ENCODE assay signal across 2 cellular contexts in the genomic region with DNA sequence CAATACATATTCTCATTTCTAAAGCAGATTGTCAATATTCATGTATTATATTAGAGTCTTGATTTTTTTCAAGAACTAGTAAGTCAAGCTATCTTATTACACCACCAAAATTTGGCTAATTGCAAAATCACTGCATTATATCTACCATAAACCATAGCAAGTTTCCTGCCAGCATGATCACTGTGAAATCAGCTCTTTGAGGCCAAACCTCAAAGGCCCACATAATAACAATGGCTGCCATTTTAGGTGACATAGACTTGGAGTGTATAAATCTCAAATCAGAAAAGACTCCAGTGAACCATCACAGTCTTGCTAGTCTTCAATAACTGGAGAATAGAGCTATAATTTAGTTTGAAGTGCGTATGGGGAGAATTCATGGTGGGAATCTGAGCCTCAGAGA.
TF ChIP-seq lines count a peak whose summit lies in the region.

No MANE protein-coding gene starts in this region.

TF ChIP-seq in GM23338, 12 proteins besides CTCF, POLR2A, EP300 and RAD21 (continued from another document):
- TF ChIP-seq, protein P1, sequence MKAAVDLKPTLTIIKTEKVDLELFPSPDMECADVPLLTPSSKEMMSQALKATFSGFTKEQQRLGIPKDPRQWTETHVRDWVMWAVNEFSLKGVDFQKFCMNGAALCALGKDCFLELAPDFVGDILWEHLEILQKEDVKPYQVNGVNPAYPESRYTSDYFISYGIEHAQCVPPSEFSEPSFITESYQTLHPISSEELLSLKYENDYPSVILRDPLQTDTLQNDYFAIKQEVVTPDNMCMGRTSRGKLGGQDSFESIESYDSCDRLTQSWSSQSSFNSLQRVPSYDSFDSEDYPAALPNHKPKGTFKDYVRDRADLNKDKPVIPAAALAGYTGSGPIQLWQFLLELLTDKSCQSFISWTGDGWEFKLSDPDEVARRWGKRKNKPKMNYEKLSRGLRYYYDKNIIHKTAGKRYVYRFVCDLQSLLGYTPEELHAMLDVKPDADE (IDR thresholded peaks at IDR 0.05) = no peak
- TF ChIP-seq NANOG (IDR thresholded peaks at IDR 0.05; ENCODE audit: borderline replicate concordance) = no peak
- TF ChIP-seq JUNB (IDR thresholded peaks at IDR 0.05; ENCODE audit: unreplicated experiment) = no peak
- TF ChIP-seq, protein P2, sequence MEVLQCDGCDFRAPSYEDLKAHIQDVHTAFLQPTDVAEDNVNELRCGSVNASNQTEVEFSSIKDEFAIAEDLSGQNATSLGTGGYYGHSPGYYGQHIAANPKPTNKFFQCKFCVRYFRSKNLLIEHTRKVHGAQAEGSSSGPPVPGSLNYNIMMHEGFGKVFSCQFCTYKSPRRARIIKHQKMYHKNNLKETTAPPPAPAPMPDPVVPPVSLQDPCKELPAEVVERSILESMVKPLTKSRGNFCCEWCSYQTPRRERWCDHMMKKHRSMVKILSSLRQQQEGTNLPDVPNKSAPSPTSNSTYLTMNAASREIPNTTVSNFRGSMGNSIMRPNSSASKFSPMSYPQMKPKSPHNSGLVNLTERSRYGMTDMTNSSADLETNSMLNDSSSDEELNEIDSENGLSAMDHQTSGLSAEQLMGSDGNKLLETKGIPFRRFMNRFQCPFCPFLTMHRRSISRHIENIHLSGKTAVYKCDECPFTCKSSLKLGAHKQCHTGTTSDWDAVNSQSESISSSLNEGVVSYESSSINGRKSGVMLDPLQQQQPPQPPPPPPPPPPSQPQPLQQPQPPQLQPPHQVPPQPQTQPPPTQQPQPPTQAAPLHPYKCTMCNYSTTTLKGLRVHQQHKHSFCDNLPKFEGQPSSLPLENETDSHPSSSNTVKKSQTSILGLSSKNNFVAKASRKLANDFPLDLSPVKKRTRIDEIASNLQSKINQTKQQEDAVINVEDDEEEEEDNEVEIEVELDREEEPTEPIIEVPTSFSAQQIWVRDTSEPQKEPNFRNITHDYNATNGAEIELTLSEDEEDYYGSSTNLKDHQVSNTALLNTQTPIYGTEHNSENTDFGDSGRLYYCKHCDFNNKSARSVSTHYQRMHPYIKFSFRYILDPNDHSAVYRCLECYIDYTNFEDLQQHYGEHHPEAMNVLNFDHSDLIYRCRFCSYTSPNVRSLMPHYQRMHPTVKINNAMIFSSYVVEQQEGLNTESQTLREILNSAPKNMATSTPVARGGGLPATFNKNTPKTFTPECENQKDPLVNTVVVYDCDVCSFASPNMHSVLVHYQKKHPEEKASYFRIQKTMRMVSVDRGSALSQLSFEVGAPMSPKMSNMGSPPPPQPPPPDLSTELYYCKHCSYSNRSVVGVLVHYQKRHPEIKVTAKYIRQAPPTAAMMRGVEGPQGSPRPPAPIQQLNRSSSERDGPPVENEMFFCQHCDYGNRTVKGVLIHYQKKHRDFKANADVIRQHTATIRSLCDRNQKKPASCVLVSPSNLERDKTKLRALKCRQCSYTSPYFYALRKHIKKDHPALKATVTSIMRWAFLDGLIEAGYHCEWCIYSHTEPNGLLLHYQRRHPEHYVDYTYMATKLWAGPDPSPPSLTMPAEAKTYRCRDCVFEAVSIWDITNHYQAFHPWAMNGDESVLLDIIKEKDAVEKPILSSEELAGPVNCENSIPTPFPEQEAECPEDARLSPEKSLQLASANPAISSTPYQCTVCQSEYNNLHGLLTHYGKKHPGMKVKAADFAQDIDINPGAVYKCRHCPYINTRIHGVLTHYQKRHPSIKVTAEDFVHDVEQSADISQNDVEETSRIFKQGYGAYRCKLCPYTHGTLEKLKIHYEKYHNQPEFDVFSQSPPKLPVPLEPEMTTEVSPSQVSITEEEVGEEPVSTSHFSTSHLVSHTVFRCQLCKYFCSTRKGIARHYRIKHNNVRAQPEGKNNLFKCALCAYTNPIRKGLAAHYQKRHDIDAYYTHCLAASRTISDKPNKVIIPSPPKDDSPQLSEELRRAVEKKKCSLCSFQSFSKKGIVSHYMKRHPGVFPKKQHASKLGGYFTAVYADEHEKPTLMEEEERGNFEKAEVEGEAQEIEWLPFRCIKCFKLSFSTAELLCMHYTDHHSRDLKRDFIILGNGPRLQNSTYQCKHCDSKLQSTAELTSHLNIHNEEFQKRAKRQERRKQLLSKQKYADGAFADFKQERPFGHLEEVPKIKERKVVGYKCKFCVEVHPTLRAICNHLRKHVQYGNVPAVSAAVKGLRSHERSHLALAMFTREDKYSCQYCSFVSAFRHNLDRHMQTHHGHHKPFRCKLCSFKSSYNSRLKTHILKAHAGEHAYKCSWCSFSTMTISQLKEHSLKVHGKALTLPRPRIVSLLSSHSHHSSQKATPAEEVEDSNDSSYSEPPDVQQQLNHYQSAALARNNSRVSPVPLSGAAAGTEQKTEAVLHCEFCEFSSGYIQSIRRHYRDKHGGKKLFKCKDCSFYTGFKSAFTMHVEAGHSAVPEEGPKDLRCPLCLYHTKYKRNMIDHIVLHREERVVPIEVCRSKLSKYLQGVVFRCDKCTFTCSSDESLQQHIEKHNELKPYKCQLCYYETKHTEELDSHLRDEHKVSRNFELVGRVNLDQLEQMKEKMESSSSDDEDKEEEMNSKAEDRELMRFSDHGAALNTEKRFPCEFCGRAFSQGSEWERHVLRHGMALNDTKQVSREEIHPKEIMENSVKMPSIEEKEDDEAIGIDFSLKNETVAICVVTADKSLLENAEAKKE (CRISPR knock-in tag; IDR thresholded peaks at IDR 0.05) = no peak
- TF ChIP-seq, protein P3, sequence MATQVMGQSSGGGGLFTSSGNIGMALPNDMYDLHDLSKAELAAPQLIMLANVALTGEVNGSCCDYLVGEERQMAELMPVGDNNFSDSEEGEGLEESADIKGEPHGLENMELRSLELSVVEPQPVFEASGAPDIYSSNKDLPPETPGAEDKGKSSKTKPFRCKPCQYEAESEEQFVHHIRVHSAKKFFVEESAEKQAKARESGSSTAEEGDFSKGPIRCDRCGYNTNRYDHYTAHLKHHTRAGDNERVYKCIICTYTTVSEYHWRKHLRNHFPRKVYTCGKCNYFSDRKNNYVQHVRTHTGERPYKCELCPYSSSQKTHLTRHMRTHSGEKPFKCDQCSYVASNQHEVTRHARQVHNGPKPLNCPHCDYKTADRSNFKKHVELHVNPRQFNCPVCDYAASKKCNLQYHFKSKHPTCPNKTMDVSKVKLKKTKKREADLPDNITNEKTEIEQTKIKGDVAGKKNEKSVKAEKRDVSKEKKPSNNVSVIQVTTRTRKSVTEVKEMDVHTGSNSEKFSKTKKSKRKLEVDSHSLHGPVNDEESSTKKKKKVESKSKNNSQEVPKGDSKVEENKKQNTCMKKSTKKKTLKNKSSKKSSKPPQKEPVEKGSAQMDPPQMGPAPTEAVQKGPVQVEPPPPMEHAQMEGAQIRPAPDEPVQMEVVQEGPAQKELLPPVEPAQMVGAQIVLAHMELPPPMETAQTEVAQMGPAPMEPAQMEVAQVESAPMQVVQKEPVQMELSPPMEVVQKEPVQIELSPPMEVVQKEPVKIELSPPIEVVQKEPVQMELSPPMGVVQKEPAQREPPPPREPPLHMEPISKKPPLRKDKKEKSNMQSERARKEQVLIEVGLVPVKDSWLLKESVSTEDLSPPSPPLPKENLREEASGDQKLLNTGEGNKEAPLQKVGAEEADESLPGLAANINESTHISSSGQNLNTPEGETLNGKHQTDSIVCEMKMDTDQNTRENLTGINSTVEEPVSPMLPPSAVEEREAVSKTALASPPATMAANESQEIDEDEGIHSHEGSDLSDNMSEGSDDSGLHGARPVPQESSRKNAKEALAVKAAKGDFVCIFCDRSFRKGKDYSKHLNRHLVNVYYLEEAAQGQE (IDR thresholded peaks at IDR 0.05; ENCODE audit: unreplicated experiment) = no peak

TF ChIP-seq in neural cell, 6 proteins besides CTCF, POLR2A, EP300 and RAD21 (continued from another document):
- TF ChIP-seq, protein P3 (IDR thresholded peaks at IDR 0.05; ENCODE audit: borderline replicate concordance) = no peak
- TF ChIP-seq TAF1 (IDR thresholded peaks at IDR 0.05; ENCODE audit: low read depth) (no peak), MXI1 (conservative IDR thresholded peaks at IDR 0.05; ENCODE audit: poor library complexity, severe bottlenecking) (no peak), EZH2 (IDR thresholded peaks at IDR 0.05; ENCODE audit: borderline replicate concordance, insufficient read depth, low read length, poor library complexity, severe bottlenecking) (no peak)
TF ChIP-seq in neural cell: peak in this region for 0.
